In the genomic region with DNA sequence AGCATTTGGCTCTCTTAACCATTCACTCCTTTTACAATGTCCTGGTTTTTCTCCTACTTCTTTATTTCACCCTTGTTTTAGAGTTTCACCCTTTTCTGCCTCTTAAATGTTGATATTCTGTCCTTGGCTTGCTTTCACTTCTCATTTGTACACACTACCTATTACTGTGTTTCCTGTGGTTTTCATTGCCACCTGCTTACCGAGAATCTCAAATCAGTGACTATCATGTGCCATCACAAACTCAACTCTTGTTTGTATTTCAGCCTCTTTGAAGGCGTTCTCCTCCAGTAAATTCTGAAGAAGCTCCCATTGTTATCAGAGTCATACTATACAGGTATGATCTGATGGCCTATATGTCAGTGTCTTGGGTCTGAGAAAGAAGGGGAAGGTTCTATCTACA, we compare ENCODE assay signal across 17 cellular contexts.
DNase-seq lines count a peak whose midpoint lies in the region; ATAC-seq, FAIRE-seq and TF ChIP-seq lines count a peak whose summit lies in the region.
"Had no signal": no experiment of that assay in that cellular context is flagged by ENCODE, and none has a peak within 500 bp of the region (broad histone marks: within the 10 kb centered on the region; RNA-seq: fewer than 3 reads in every experiment).

No MANE protein-coding gene starts in this region.

- H3K27me3 ChIP-seq in GM12878 (replicated peaks in 1 of 2; ENCODE audit: control insufficient read depth in 2 of 2, insufficient read depth in 2 of 2, low read length in 1 of 2) = no peaks in the 10 kb centered on the region
- H3K27me3 ChIP-seq: ascending aorta; BLaER1 treated with 17β-estradiol and CSF1 and Interleukin-3, amounts not matched to agents 10 nM and 100 nM; neutrophil; Peyer's patch had no signal

- H3K9ac ChIP-seq in GM12878 (ENCODE audit: control insufficient read depth, insufficient read depth, low read length) = no peak overlapping the region
- H3K9ac ChIP-seq: BLaER1 treated with 17β-estradiol and CSF1 and Interleukin-3, amounts not matched to agents 10 nM and 100 nM had no signal

- no peaks in the 10 kb centered on the region for H3K79me2 ChIP-seq in GM12878 (ENCODE audit: control insufficient read depth, insufficient read depth, low read length)

- TF ChIP-seq CTCF in GM12878 (IDR thresholded peaks at IDR 0.05 in 2 of 3, conservative IDR thresholded peaks at IDR 0.05 in 1 of 3; ENCODE audit: control insufficient read depth in 2 of 3, extremely low read depth in 1 of 3, insufficient read depth in 1 of 3, low read depth in 3 of 3, low read length in 3 of 3) = no peak

- H3K4me2 ChIP-seq in GM12878 (ENCODE audit: control insufficient read depth, insufficient read depth) = no peak overlapping the region
- H3K4me2 ChIP-seq: BLaER1 treated with 17β-estradiol and CSF1 and Interleukin-3, amounts not matched to agents 10 nM and 100 nM had no signal

- H4K20me1 ChIP-seq in GM12878 (ENCODE audit: control insufficient read depth, insufficient read depth) = no peaks in the 10 kb centered on the region
- H4K20me1 ChIP-seq: BLaER1 treated with 17β-estradiol and CSF1 and Interleukin-3, amounts not matched to agents 10 nM and 100 nM had no signal

- TF ChIP-seq POLR2A in GM12878 (IDR thresholded peaks at IDR 0.05; ENCODE audit: low read depth, low read length) = no peak

- no peaks in the 10 kb centered on the region for H3K36me3 Mint-ChIP-seq in activated naive CD8-positive, alpha-beta T cell treated with anti-CD3 and anti-CD28 coated beads for 36 hours

- intact Hi-C loops in GM12878 (cut with micrococcal nuclease; ENCODE audit: unreplicated experiment) = no loop called here
- intact Hi-C loops in head of caudate nucleus (cut with DNase I) = no loop called here

- SMC1A ChIA-PET in GM12878 (lab: Charles Lee; ENCODE audit: uncharacterized antibody, unreplicated experiment) = no interaction called here

- RAD21 ChIA-PET in GM12878 (lab: Charles Lee; ENCODE audit: unreplicated experiment) = no interaction called here

- WGBS in GM12878 (ENCODE audit: insufficient coverage, insufficient replicate concordance, low lambda C conversion rate, missing lambda C conversion rate) = 0% methylated on average over 2 of the region's 2 CpGs

- POLR2A ChIA-PET in GM12878 (lab: Charles Lee) = interaction anchor here (0.7 kb wide), 1 partner anchor 12 kb away, joined by 3 read pairs; no protein-coding TSS in a partner anchor

- H3K4me3 Mint-ChIP-seq in activated naive CD8-positive, alpha-beta T cell treated with anti-CD3 and anti-CD28 coated beads for 36 hours = no peak overlapping the region
- H3K4me3 Mint-ChIP-seq in stimulated activated naive CD8-positive, alpha-beta T cell treated with anti-CD3 and anti-CD28 coated beads, Interleukin-15, amount 100 ng/mL, for 72 hours = no peak overlapping the region

- no peak overlapping the region for H3K27ac Mint-ChIP-seq in activated naive CD8-positive, alpha-beta T cell treated with anti-CD3 and anti-CD28 coated beads for 36 hours
- H3K27ac Mint-ChIP-seq in stimulated activated naive CD8-positive, alpha-beta T cell treated with anti-CD3 and anti-CD28 coated beads, Interleukin-15, amount 100 ng/mL, for 72 hours = no peak overlapping the region

- no peak overlapping the region for H2AFZ ChIP-seq in GM12878 (ENCODE audit: control insufficient read depth, low read depth, low read length)

- H3K27ac ChIP-seq in GM12878 (ENCODE audit: control insufficient read depth, insufficient read depth) = no peak overlapping the region
- H3K27ac ChIP-seq: ascending aorta; BLaER1 treated with 17β-estradiol and CSF1 and Interleukin-3, amounts not matched to agents 10 nM and 100 nM; neutrophil; Peyer's patch had no signal

- BruUV-seq in GM12878 (replicated peaks; lab: Mats Ljungman, UMichigan) = no TSS peak

- no peak overlapping the region for H3K4me3 ChIP-seq in GM12878
- H3K4me3 ChIP-seq: ascending aorta; BLaER1 treated with 17β-estradiol and CSF1 and Interleukin-3, amounts not matched to agents 10 nM and 100 nM; Peyer's patch had no signal

- peak; percentile 56 for FAIRE-seq in GM12878 (lab: Jason Lieb, UNC)
- FAIRE-seq: HepG2 had no signal

- 0 out of 4 replicates have a peak, but pooled peaks of 1 of the 2 experiments have one; percentile 15 for TF ChIP-seq EP300 in GM12878 (IDR thresholded peaks at IDR 0.05; ENCODE audit: borderline replicate concordance in 1 of 2, control insufficient read depth in 1 of 2, low read depth in 2 of 2, low read length in 2 of 2)

- H3K36me3 ChIP-seq in GM12878 (ENCODE audit: control insufficient read depth in 2 of 2, insufficient read depth in 2 of 2, low read length in 1 of 2) = no peaks in the 10 kb centered on the region
- H3K36me3 ChIP-seq: ascending aorta; BLaER1 treated with 17β-estradiol and CSF1 and Interleukin-3, amounts not matched to agents 10 nM and 100 nM; neutrophil; Peyer's patch had no signal

- H3K4me1 Mint-ChIP-seq in activated naive CD8-positive, alpha-beta T cell treated with anti-CD3 and anti-CD28 coated beads for 36 hours = peaks cover 3% of the 10 kb centered on the region
- no peaks in the 10 kb centered on the region for H3K4me1 Mint-ChIP-seq in stimulated activated naive CD8-positive, alpha-beta T cell treated with anti-CD3 and anti-CD28 coated beads, Interleukin-15, amount 100 ng/mL, for 72 hours

- H3K9me3 Mint-ChIP-seq in activated naive CD8-positive, alpha-beta T cell treated with anti-CD3 and anti-CD28 coated beads for 36 hours = peaks cover 6% of the 10 kb centered on the region
- H3K9me3 Mint-ChIP-seq in stimulated activated naive CD8-positive, alpha-beta T cell treated with anti-CD3 and anti-CD28 coated beads, Interleukin-15, amount 100 ng/mL, for 72 hours = peaks cover 0 to 22% of the 10 kb centered on the region in 2 donors

- no peak for TF ChIP-seq RAD21 in GM12878 (IDR thresholded peaks at IDR 0.05; ENCODE audit: insufficient read depth, low read depth, low read length)

- in situ Hi-C loops in GM12878 (cut with MboI) = no loop called here

- peaks cover 9% of the 10 kb centered on the region for H3K27me3 Mint-ChIP-seq in activated naive CD8-positive, alpha-beta T cell treated with anti-CD3 and anti-CD28 coated beads for 36 hours
- H3K27me3 Mint-ChIP-seq in stimulated activated naive CD8-positive, alpha-beta T cell treated with anti-CD3 and anti-CD28 coated beads, Interleukin-15, amount 100 ng/mL, for 72 hours = peaks cover 7% of the 10 kb centered on the region

- peak; percentile 19 for DNase-seq in GM12878 (ENCODE audit: low read depth, low spot score)
- DNase-seq in activated naive CD4-positive, alpha-beta T cell treated with anti-CD3 and anti-CD28 coated beads, Interleukin-2, amount 50 U/mL, for 16 hours = no peak
- DNase-seq in activated naive CD8-positive, alpha-beta T cell treated with anti-CD3 and anti-CD28 coated beads for 36 hours = no peak
- DNase-seq in head of caudate nucleus = no peak
- no peak for DNase-seq in stimulated activated naive CD8-positive, alpha-beta T cell treated with anti-CD3 and anti-CD28 coated beads, Interleukin-15, amount 100 ng/mL, for 72 hours
- DNase-seq: mesendoderm, NCI-H1105, NCI-H446 treated with DMSO at 0.1 percent for 48 hours, Peyer's patch, T-helper 1 cell had no signal

- H3K9me3 ChIP-seq in GM12878 (replicated peaks; ENCODE audit: control insufficient read depth, insufficient read depth, low read length) = no peaks in the 10 kb centered on the region
- H3K9me3 ChIP-seq: ascending aorta; BLaER1 treated with 17β-estradiol and CSF1 and Interleukin-3, amounts not matched to agents 10 nM and 100 nM; neutrophil; Peyer's patch had no signal

- ATAC-seq in GM18517 (IDR thresholded peaks at IDR 0.05; ENCODE audit: unreplicated experiment) (peak; percentile 75), GM21515 (IDR thresholded peaks at IDR 0.05; ENCODE audit: unreplicated experiment) (peak; percentile 78), HG03135 (IDR thresholded peaks at IDR 0.05; ENCODE audit: unreplicated experiment) (peak; percentile 75), GM12878 (peak; percentile 78)
- ATAC-seq in stimulated activated naive CD8-positive, alpha-beta T cell treated with anti-CD3 and anti-CD28 coated beads, Interleukin-15, amount 100 ng/mL, for 72 hours = no peak
- ATAC-seq: HepG2 had no signal

- CTCF ChIA-PET in GM12878 (lab: Yijun Ruan, JAX) = no interaction called here

- H3K4me1 ChIP-seq in GM12878 (ENCODE audit: control insufficient read depth, insufficient read depth, low read length) = no peaks in the 10 kb centered on the region
- H3K4me1 ChIP-seq: ascending aorta; BLaER1 treated with 17β-estradiol and CSF1 and Interleukin-3, amounts not matched to agents 10 nM and 100 nM; Peyer's patch had no signal

TF ChIP-seq in GM12878, 131 proteins besides CTCF, POLR2A, EP300 and RAD21:
- TF ChIP-seq DPF2 (IDR thresholded peaks at IDR 0.05) (no peak), RUNX3 (IDR thresholded peaks at IDR 0.05; ENCODE audit: low read length) (peak; percentile 42), SPI1 (IDR thresholded peaks at IDR 0.05; ENCODE audit: borderline replicate concordance, insufficient read depth, low read depth, low read length) (peak; percentile 17; the same call in 1 of the 2 replicates), IKZF2 (IDR thresholded peaks at IDR 0.05) (peak in 1 of 2 experiments; percentile 20; a peak in 1 of 4 replicates), MTA2 (IDR thresholded peaks at IDR 0.05; ENCODE audit: low read depth) (peak; percentile 37; the same call in 1 of the 2 replicates), BACH1 (IDR thresholded peaks at IDR 0.05; ENCODE audit: borderline replicate concordance) (no peak), BHLHE40 (IDR thresholded peaks at IDR 0.05; ENCODE audit: borderline replicate concordance in 1 of 2, low read depth in 2 of 2, low read length in 1 of 2) (peak; percentile 47 to 72; a peak in 3 of 4 replicates), YBX1 (IDR thresholded peaks at IDR 0.05) (no peak), NR2C1 (IDR thresholded peaks at IDR 0.05) (no peak)
- TF ChIP-seq, protein P1, sequence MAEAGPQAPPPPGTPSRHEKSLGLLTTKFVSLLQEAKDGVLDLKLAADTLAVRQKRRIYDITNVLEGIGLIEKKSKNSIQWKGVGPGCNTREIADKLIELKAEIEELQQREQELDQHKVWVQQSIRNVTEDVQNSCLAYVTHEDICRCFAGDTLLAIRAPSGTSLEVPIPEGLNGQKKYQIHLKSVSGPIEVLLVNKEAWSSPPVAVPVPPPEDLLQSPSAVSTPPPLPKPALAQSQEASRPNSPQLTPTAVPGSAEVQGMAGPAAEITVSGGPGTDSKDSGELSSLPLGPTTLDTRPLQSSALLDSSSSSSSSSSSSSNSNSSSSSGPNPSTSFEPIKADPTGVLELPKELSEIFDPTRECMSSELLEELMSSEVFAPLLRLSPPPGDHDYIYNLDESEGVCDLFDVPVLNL (IDR thresholded peaks at IDR 0.05; ENCODE audit: low read depth, low read length) = no peak
